Comparison of ENCODE assay signal across 21 cellular contexts in genomic region chr3:46104706-46105105, GRCh38.
"Had no signal": no experiment of that assay in that cellular context is flagged by ENCODE, and none has a peak within 500 bp of the region (broad histone marks: within the 10 kb centered on the region; RNA-seq: fewer than 3 reads in every experiment).

No MANE protein-coding gene starts in this region.

- H3K4me3 ChIP-seq: lower lobe of right lung, pancreas, tibial artery, uterus had no signal

- H3K4me3 Mint-ChIP-seq: activated CD4-positive, alpha-beta memory T cell treated with anti-CD3 and anti-CD28 coated beads for 36 hours; activated CD4-positive, alpha-beta T cell treated with anti-CD3 and anti-CD28 coated beads for 36 hours; activated naive CD8-positive, alpha-beta T cell; activated T-cell treated with anti-CD3 and anti-CD28 coated beads, Interleukin-2, amount 50 U/mL, for 72 hours had no signal

- H3K4me1 ChIP-seq: pancreas, tibial artery, uterus had no signal

- H3K27ac Mint-ChIP-seq: activated CD4-positive, alpha-beta memory T cell treated with anti-CD3 and anti-CD28 coated beads for 36 hours; activated CD4-positive, alpha-beta T cell treated with anti-CD3 and anti-CD28 coated beads for 36 hours; activated naive CD8-positive, alpha-beta T cell; activated T-cell treated with anti-CD3 and anti-CD28 coated beads, Interleukin-2, amount 50 U/mL, for 72 hours had no signal

- H3K36me3 ChIP-seq: brain microvascular endothelial cell, lower lobe of right lung, pancreas, tibial artery, uterus had no signal

- H3K27me3 ChIP-seq: brain microvascular endothelial cell, pancreas, uterus had no signal

- H3K27me3 Mint-ChIP-seq: activated naive CD8-positive, alpha-beta T cell had no signal

- H3K9me3 ChIP-seq: lower lobe of right lung, pancreas, tibial artery, uterus had no signal

- DNase-seq: activated CD4-positive, alpha-beta memory T cell treated with anti-CD3 and anti-CD28 coated beads for 36 hours; activated CD4-positive, alpha-beta T cell treated with anti-CD3 and anti-CD28 coated beads for 36 hours; activated CD8-positive, alpha-beta memory T cell treated with anti-CD3 and anti-CD28 coated beads, Interleukin-2, amount 50 U/mL, for 4 hours; activated gamma-delta T cell; activated T-cell treated with anti-CD3 and anti-CD28 coated beads, Interleukin-2, amount 50 U/mL, for 72 hours; anterior cingulate cortex; brain microvascular endothelial cell; cortex of kidney; effector memory CD4-positive, alpha-beta T cell; head of caudate nucleus; left cardiac atrium; lower lobe of right lung; pancreas; stimulated activated CD4-positive, alpha-beta T cell treated with anti-CD3 and anti-CD28 coated beads, Interleukin-12 subunit alpha, Interleukin-12 subunit beta, amount 100 ng/mL, for 4 hours; stimulated activated CD4-positive, alpha-beta T cell treated with anti-CD3 and anti-CD28 coated beads, Interleukin-2, amount 100 ng/mL, for 24 hours; stimulated activated naive CD4-positive, alpha-beta T cell; T-helper 2 cell; tibial artery; uterus had no signal

- ATAC-seq: activated CD4-positive, alpha-beta T cell treated with anti-CD3 and anti-CD28 coated beads for 36 hours; activated T-cell treated with anti-CD3 and anti-CD28 coated beads, Interleukin-2, amount 50 U/mL, for 72 hours; left cardiac atrium; lower lobe of right lung; pancreas had no signal

- H3K27ac ChIP-seq: brain microvascular endothelial cell, epithelial cell of prostate, lower lobe of right lung, pancreas, tibial artery, uterus had no signal
